ENCODE assay signal across 9 cellular contexts in genomic region chr9:82012255-82012654, GRCh38. TPM values are rescaled to one million over a fixed set of nuclear protein-coding genes. Genes with fewer than 3 reads are reported as not detected.
"Had no signal": no experiment of that assay in that cellular context is flagged by ENCODE, and none has a peak within 500 bp of the region (broad histone marks: within the 10 kb centered on the region; RNA-seq: fewer than 3 reads in every experiment).

No MANE protein-coding gene starts in this region.

- DNase-seq: GDM1, GF-D8 had no signal

- ATAC-seq: GM12878 had no signal

- FAIRE-seq: G401.6, GM12878, GM12891, GM12892, GM18507, GM19239 had no signal

- H3K4me3 ChIP-seq: GM12878 had no signal

RNA-seq across cellular contexts. Expression of gene SPATA31D1, which starts 23.7 kb away (rescaled TPM):
- total RNA-seq: G401 had no signal
